Comparison of ENCODE assay signal across 15 cellular contexts in genomic region chr7:91345449-91345848, GRCh38.
DNase-seq lines count a peak whose midpoint lies in the region; ATAC-seq and TF ChIP-seq lines count a peak whose summit lies in the region.
"Had no signal": no experiment of that assay in that cellular context is flagged by ENCODE, and none has a peak within 500 bp of the region (broad histone marks: within the 10 kb centered on the region; RNA-seq: fewer than 3 reads in every experiment).

No MANE protein-coding gene starts in this region.

- no peak for TF ChIP-seq CTCF in nephron (IDR thresholded peaks at IDR 0.05; ENCODE audit: unreplicated experiment in 3 of 3)

- POLR2A ChIA-PET in activated CD8-positive, alpha-beta T cell treated with anti-CD3 and anti-CD28 coated beads, Interleukin-2, amount 10 ng/mL, durations not matched to agents 7 days and 5 days (lab: Charles Lee) = no interaction called here

- no peak for DNase-seq in activated CD4-positive, alpha-beta T cell treated with anti-CD3 and anti-CD28 coated beads for 4 hours
- DNase-seq in COLO829 (ENCODE audit: low spot score) = no peak
- DNase-seq in activated CD8-positive, alpha-beta T cell treated with anti-CD3 and anti-CD28 coated beads, Interleukin-2, amount 10 ng/mL, durations not matched to agents 7 days and 5 days = no peak
- DNase-seq in NCI-H446 treated with DMSO at 0.1 percent for 48 hours (lab: John Stamatoyannopoulos, UW) = no peak
- DNase-seq: activated naive CD4-positive, alpha-beta T cell treated with Interleukin-2 at 50 U/mL for 16 hours; left cardiac atrium; NCI-H1930; nucleus accumbens; stimulated activated CD4-positive, alpha-beta T cell treated with anti-CD3 and anti-CD28 coated beads, Interleukin-15, amount 100 ng/mL, for 24 hours; stimulated activated naive CD8-positive, alpha-beta T cell treated with anti-CD3 and anti-CD28 coated beads, Interleukin-15, amount 100 ng/mL, for 72 hours had no signal

- H3K27me3 Mint-ChIP-seq in nephron (ENCODE audit: low read depth) = peaks cover 8% of the 10 kb centered on the region
- H3K27me3 Mint-ChIP-seq in activated CD8-positive, alpha-beta T cell treated with anti-CD3 and anti-CD28 coated beads, Interleukin-2, amount 10 ng/mL, durations not matched to agents 7 days and 5 days (ENCODE audit: low read depth) = no peaks in the 10 kb centered on the region
- H3K27me3 Mint-ChIP-seq: stimulated activated naive CD8-positive, alpha-beta T cell treated with anti-CD3 and anti-CD28 coated beads, Interleukin-15, amount 100 ng/mL, for 72 hours had no signal

- peak; percentile 86 for ATAC-seq in GM19438 (IDR thresholded peaks at IDR 0.05; ENCODE audit: low read depth, unreplicated experiment)
- peak; percentile 74 for ATAC-seq in HG02798 (IDR thresholded peaks at IDR 0.05; ENCODE audit: poor library complexity, unreplicated experiment)
- peak; percentile 45 for ATAC-seq in HG03521 (IDR thresholded peaks at IDR 0.05; ENCODE audit: unreplicated experiment)
- ATAC-seq in activated CD8-positive, alpha-beta T cell treated with anti-CD3 and anti-CD28 coated beads, Interleukin-2, amount 10 ng/mL, durations not matched to agents 7 days and 5 days = no peak
- ATAC-seq: Right ventricle myocardium inferior; stimulated activated naive CD8-positive, alpha-beta T cell treated with anti-CD3 and anti-CD28 coated beads, Interleukin-15, amount 100 ng/mL, for 72 hours had no signal

- CTCF ChIA-PET in activated CD8-positive, alpha-beta T cell treated with anti-CD3 and anti-CD28 coated beads, Interleukin-2, amount 10 ng/mL, durations not matched to agents 7 days and 5 days (lab: Charles Lee) = no interaction called here

- no peaks in the 10 kb centered on the region for H3K36me3 Mint-ChIP-seq in nephron (ENCODE audit: low read depth)
- no peaks in the 10 kb centered on the region for H3K36me3 Mint-ChIP-seq in activated CD8-positive, alpha-beta T cell treated with anti-CD3 and anti-CD28 coated beads, Interleukin-2, amount 10 ng/mL, durations not matched to agents 7 days and 5 days (ENCODE audit: low read depth)

- peaks cover 62% of the 10 kb centered on the region for H3K4me1 Mint-ChIP-seq in nephron
- no peaks in the 10 kb centered on the region for H3K4me1 Mint-ChIP-seq in activated CD8-positive, alpha-beta T cell treated with anti-CD3 and anti-CD28 coated beads, Interleukin-2, amount 10 ng/mL, durations not matched to agents 7 days and 5 days (ENCODE audit: low read depth)
- H3K4me1 Mint-ChIP-seq: stimulated activated naive CD8-positive, alpha-beta T cell treated with anti-CD3 and anti-CD28 coated beads, Interleukin-15, amount 100 ng/mL, for 72 hours had no signal

- H3K9me3 Mint-ChIP-seq in nephron = no peaks in the 10 kb centered on the region
- no peaks in the 10 kb centered on the region for H3K9me3 Mint-ChIP-seq in activated CD8-positive, alpha-beta T cell treated with anti-CD3 and anti-CD28 coated beads, Interleukin-2, amount 10 ng/mL, durations not matched to agents 7 days and 5 days (ENCODE audit: insufficient read depth)

- H3K4me3 Mint-ChIP-seq in nephron = no peak overlapping the region
- no peak overlapping the region for H3K4me3 Mint-ChIP-seq in activated CD8-positive, alpha-beta T cell treated with anti-CD3 and anti-CD28 coated beads, Interleukin-2, amount 10 ng/mL, durations not matched to agents 7 days and 5 days
- H3K4me3 Mint-ChIP-seq: stimulated activated naive CD8-positive, alpha-beta T cell treated with anti-CD3 and anti-CD28 coated beads, Interleukin-15, amount 100 ng/mL, for 72 hours had no signal

- peak overlapping the region in 2 of 3 experiments; percentile 92 to 97 for H3K27ac Mint-ChIP-seq in nephron
- H3K27ac Mint-ChIP-seq in activated CD8-positive, alpha-beta T cell treated with anti-CD3 and anti-CD28 coated beads, Interleukin-2, amount 10 ng/mL, durations not matched to agents 7 days and 5 days = no peak overlapping the region
